9 cellular contexts compared by ENCODE assay signal in genomic region chr13:92355213-92355612, GRCh38.
DNase-seq lines count a peak whose midpoint lies in the region; ATAC-seq and TF ChIP-seq lines count a peak whose summit lies in the region.
"Had no signal": no experiment of that assay in that cellular context is flagged by ENCODE, and none has a peak within 500 bp of the region (broad histone marks: within the 10 kb centered on the region; RNA-seq: fewer than 3 reads in every experiment).

No MANE protein-coding gene starts in this region.

- H3K36me3 ChIP-seq in prostate gland: no peaks in the 10 kb centered on the region
- H3K36me3 ChIP-seq: neutrophil had no signal

- ATAC-seq in GM18873 (IDR thresholded peaks at IDR 0.05; ENCODE audit: low FRiP score, unreplicated experiment) (no peak), HG03045 (IDR thresholded peaks at IDR 0.05; ENCODE audit: unreplicated experiment) (no peak), HG02870 (IDR thresholded peaks at IDR 0.05; ENCODE audit: unreplicated experiment) (no peak)

- H3K4me3 ChIP-seq in epithelial cell of esophagus (ENCODE audit: low read length): no peak overlapping the region
- no peak overlapping the region for H3K4me3 ChIP-seq in prostate gland

- DNase-seq in NCI-H524 (lab: John Stamatoyannopoulos, UW): peak; percentile 38 to 76
- DNase-seq in NCI-H524 treated with DMSO at 0.1 percent for 48 hours (lab: John Stamatoyannopoulos, UW): no peak
- peak; percentile 75 for DNase-seq in NCI-H748 (lab: John Stamatoyannopoulos, UW; ENCODE audit: unreplicated experiment)
- peak; percentile 19 for DNase-seq in epithelial cell of esophagus (ENCODE audit: low read depth)
- peak; percentile 11 for DNase-seq in prostate gland (ENCODE audit: low spot score)

- no peak for TF ChIP-seq POLR2A in prostate gland (IDR thresholded peaks at IDR 0.05)

- no peaks in the 10 kb centered on the region for H3K9me3 ChIP-seq in prostate gland
- H3K9me3 ChIP-seq: neutrophil had no signal

- H3K4me1 ChIP-seq in prostate gland (replicated peaks): no peaks in the 10 kb centered on the region

- 50% methylated on average over 1 of the region's 1 CpG for WGBS in prostate gland

- intact Hi-C loops in prostate gland (cut with DNase I): no loop called here

- TF ChIP-seq CTCF in epithelial cell of esophagus (IDR thresholded peaks at IDR 0.05; ENCODE audit: insufficient read depth, low read depth, low read length, missing control alignments): peak; percentile 39
- peak in 2 of 4 experiments; percentile 33 to 35 for TF ChIP-seq CTCF in prostate gland (IDR thresholded peaks at IDR 0.05)

- H3K27ac ChIP-seq in prostate gland: no peak overlapping the region
- H3K27ac ChIP-seq: neutrophil had no signal

- no peaks in the 10 kb centered on the region for H3K27me3 ChIP-seq in prostate gland (replicated peaks; ENCODE audit: insufficient read depth)
- H3K27me3 ChIP-seq: neutrophil had no signal
